Comparison of ENCODE assay signal across 24 cellular contexts in the genomic region with DNA sequence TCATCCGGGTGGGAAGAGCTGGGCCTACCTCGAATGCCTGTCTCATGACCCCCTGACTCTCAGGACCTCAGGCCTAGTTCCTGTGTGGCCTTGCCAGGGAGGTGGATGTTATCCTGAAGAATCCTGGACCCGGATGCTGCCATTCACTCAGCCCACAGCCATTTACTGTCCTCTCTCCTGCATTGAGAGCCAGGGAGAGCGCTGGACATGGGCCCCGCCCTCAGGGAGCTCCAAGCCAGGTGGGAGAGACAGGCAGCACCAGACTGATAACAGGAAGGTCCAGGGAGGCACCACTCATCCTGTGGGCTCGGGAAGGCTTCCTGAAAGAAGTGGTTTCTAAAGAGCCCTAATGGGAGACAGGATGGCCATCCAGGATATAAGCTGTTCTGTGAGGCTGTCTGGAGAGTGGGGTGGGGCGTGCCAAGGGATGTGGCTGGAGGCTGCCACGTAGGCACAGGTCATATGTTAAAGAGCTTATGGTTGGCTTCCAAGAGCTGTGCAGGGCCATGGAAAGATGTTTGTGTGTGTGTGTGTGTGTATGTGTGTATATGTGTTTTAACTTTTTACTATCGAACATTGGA. TPM values are rescaled to one million over a fixed set of nuclear protein-coding genes. Genes with fewer than 3 reads are reported as not detected.
DNase-seq lines count a peak whose midpoint lies in the region; ATAC-seq and TF ChIP-seq lines count a peak whose summit lies in the region.
"Had no signal": no experiment of that assay in that cellular context is flagged by ENCODE, and none has a peak within 500 bp of the region (broad histone marks: within the 10 kb centered on the region; RNA-seq: fewer than 3 reads in every experiment).

No MANE protein-coding gene starts in this region.

- no peak for TF ChIP-seq CTCF in cardiac muscle cell (IDR thresholded peaks at IDR 0.05; ENCODE audit: low read depth, low read length)
- TF ChIP-seq CTCF in gastroesophageal sphincter (IDR thresholded peaks at IDR 0.05): no peak
- no peak for TF ChIP-seq CTCF in MM.1S (IDR thresholded peaks at IDR 0.05; ENCODE audit: low read length)
- no peak for TF ChIP-seq CTCF in sigmoid colon (IDR thresholded peaks at IDR 0.05)

- ATAC-seq in Right ventricle myocardium inferior: no peak
- ATAC-seq in gastroesophageal sphincter: peak; percentile 27
- ATAC-seq: A549; activated T-cell treated with anti-CD3 and anti-CD28 coated beads, Interleukin-2, amount 50 U/mL, for 72 hours had no signal

- peak overlapping the region; percentile 74 for H3K27ac ChIP-seq in cardiac muscle cell
- peak overlapping the region in 3 of 4 donors; percentile 11 to 38 (median 38) for H3K27ac ChIP-seq in gastroesophageal sphincter
- H3K27ac ChIP-seq in stomach smooth muscle (ENCODE audit: low read length): peak overlapping the region; percentile 11
- H3K27ac ChIP-seq in MM.1S (ENCODE audit: low read length): no peak overlapping the region
- peak overlapping the region in 1 of 4 donors; percentile 20 for H3K27ac ChIP-seq in sigmoid colon
- H3K27ac ChIP-seq: A549, thyroid gland had no signal

- no peak overlapping the region for H3K4me3 ChIP-seq in cardiac muscle cell
- no peak overlapping the region for H3K4me3 ChIP-seq in adipocyte (ENCODE audit: low read length)
- H3K4me3 ChIP-seq in gastroesophageal sphincter: no peak overlapping the region
- no peak overlapping the region for H3K4me3 ChIP-seq in stomach smooth muscle (ENCODE audit: low read length in 2 of 2)
- H3K4me3 ChIP-seq in MM.1S (ENCODE audit: low read length): no peak overlapping the region
- H3K4me3 ChIP-seq in sigmoid colon: no peak overlapping the region
- H3K4me3 ChIP-seq: A549, HAP-1, thyroid gland had no signal

- H2AFZ ChIP-seq in MM.1S (ENCODE audit: low read length): no peak overlapping the region

- 65 to 67% methylated on average over 3 of the region's 9 CpGs for WGBS in gastroesophageal sphincter (ENCODE audit: low coverage in 1 of 2), 2 donors
- 72 to 75% methylated on average over 9 of the region's 9 CpGs for WGBS in sigmoid colon, 2 donors

- H3F3A ChIP-seq in MM.1S (ENCODE audit: insufficient read depth, low read length): no peaks in the 10 kb centered on the region

- DNase-seq in cardiac muscle cell (ENCODE audit: low read depth in 1 of 2, low spot score in 1 of 2) (no peak), Right ventricle myocardium inferior (ENCODE audit: missing footprints) (no peak), adipocyte (ENCODE audit: low read depth) (no peak), MM.1S (no peak), Kasumi-1 (lab: John Stamatoyannopoulos, UW) (no peak), sigmoid colon (no peak)
- DNase-seq: activated CD4-positive, alpha-beta T cell treated with anti-CD3 and anti-CD28 coated beads, Interleukin-2, amount 50 U/mL, for 4 hours; activated T-cell treated with anti-CD3 and anti-CD28 coated beads, Interleukin-2, amount 50 U/mL, for 72 hours; AML-193; CD4-positive, alpha-beta T cell; DND-41; GF-D8; NCI-H1048; NCI-H1694 treated with DMSO at 0.1 percent for 48 hours; NCI-H524; NK-92 treated with Interleukin-12 subunit alpha and Interleukin-12 subunit beta, amount 100 ng/mL, for 24 hours; SK-N-SH; stimulated activated CD4-positive, alpha-beta T cell treated with anti-CD3 and anti-CD28 coated beads, Interleukin-2, amount 100 ng/mL, for 24 hours; stimulated activated CD8-positive, alpha-beta memory T cell treated with anti-CD3 and anti-CD28 coated beads, Interleukin-4, amount 100 ng/mL, for 48 hours; thyroid gland had no signal

- intact Hi-C loops in Right ventricle myocardium inferior (cut with DNase I): no loop called here
- intact Hi-C loops in sigmoid colon (cut with DNase I): no loop called here

- H3K4me1 ChIP-seq in cardiac muscle cell (ENCODE audit: low read depth): no peaks in the 10 kb centered on the region
- peaks cover 34% of the 10 kb centered on the region for H3K4me1 ChIP-seq in adipocyte (ENCODE audit: control insufficient read depth, insufficient read depth, low read length)
- peaks cover 0 to 81% (median 9%) of the 10 kb centered on the region in 3 donors for H3K4me1 ChIP-seq in gastroesophageal sphincter
- H3K4me1 ChIP-seq in stomach smooth muscle (ENCODE audit: control insufficient read depth, insufficient read depth, low read length): peaks cover 43% of the 10 kb centered on the region
- H3K4me1 ChIP-seq in MM.1S (ENCODE audit: low read length): no peaks in the 10 kb centered on the region
- peaks cover 0 to 53% (median 40%) of the 10 kb centered on the region in 4 donors for H3K4me1 ChIP-seq in sigmoid colon
- H3K4me1 ChIP-seq: HAP-1 had no signal

- peaks cover 83% of the 10 kb centered on the region for H3K36me3 ChIP-seq in cardiac muscle cell
- peaks cover 84% of the 10 kb centered on the region for H3K36me3 ChIP-seq in adipocyte (ENCODE audit: control insufficient read depth, insufficient read depth, low read length, severe bottlenecking)
- peaks cover 0 to 92% of the 10 kb centered on the region in 2 donors for H3K36me3 ChIP-seq in gastroesophageal sphincter
- H3K36me3 ChIP-seq in stomach smooth muscle (ENCODE audit: control insufficient read depth in 2 of 2, insufficient read depth in 2 of 2, low read length in 2 of 2): peaks cover 71 to 72% of the 10 kb centered on the region in 2 donors
- no peaks in the 10 kb centered on the region for H3K36me3 ChIP-seq in MM.1S (replicated peaks; ENCODE audit: insufficient read depth, low read length)
- peaks cover 34 to 83% (median 73%) of the 10 kb centered on the region in 4 donors for H3K36me3 ChIP-seq in sigmoid colon

- H3K9me3 ChIP-seq in cardiac muscle cell (ENCODE audit: low read depth): no peaks in the 10 kb centered on the region
- no peaks in the 10 kb centered on the region for H3K9me3 ChIP-seq in adipocyte (ENCODE audit: control insufficient read depth, low read length)
- no peaks in the 10 kb centered on the region for H3K9me3 ChIP-seq in gastroesophageal sphincter
- H3K9me3 ChIP-seq in stomach smooth muscle (ENCODE audit: control insufficient read depth in 2 of 2, low read length in 2 of 2): no peaks in the 10 kb centered on the region
- no peaks in the 10 kb centered on the region for H3K9me3 ChIP-seq in MM.1S (replicated peaks; ENCODE audit: insufficient read depth, low read length)
- H3K9me3 ChIP-seq in sigmoid colon: no peaks in the 10 kb centered on the region
- H3K9me3 ChIP-seq: A549, HAP-1, SK-N-SH, thyroid gland had no signal

- no peak for TF ChIP-seq EP300 in gastroesophageal sphincter (IDR thresholded peaks at IDR 0.05)
- TF ChIP-seq EP300 in sigmoid colon (IDR thresholded peaks at IDR 0.05): no peak

- H3K79me2 ChIP-seq in MM.1S (ENCODE audit: low read length): no peaks in the 10 kb centered on the region

- no peaks in the 10 kb centered on the region for H4K20me1 ChIP-seq in MM.1S (ENCODE audit: insufficient read depth, low read length)

- H3K9ac ChIP-seq in adipocyte (ENCODE audit: low read length): peak overlapping the region; percentile 49
- no peak overlapping the region for H3K9ac ChIP-seq in stomach smooth muscle (ENCODE audit: low read length in 2 of 2)
- H3K9ac ChIP-seq in MM.1S (ENCODE audit: low read length): no peak overlapping the region
- H3K9ac ChIP-seq: SK-N-SH had no signal

- H3K9me2 ChIP-seq in MM.1S (replicated peaks; ENCODE audit: insufficient read depth, low read length): no peaks in the 10 kb centered on the region
- H3K9me2 ChIP-seq: SK-N-SH had no signal

- no peak for TF ChIP-seq POLR2A in gastroesophageal sphincter (IDR thresholded peaks at IDR 0.05)
- TF ChIP-seq POLR2A in sigmoid colon (IDR thresholded peaks at IDR 0.05): no peak

- H3K4me2 ChIP-seq in MM.1S (ENCODE audit: low read depth, low read length): no peak overlapping the region
- H3K4me2 ChIP-seq: A549, SK-N-SH had no signal

- H3K27me3 ChIP-seq in cardiac muscle cell: no peaks in the 10 kb centered on the region
- H3K27me3 ChIP-seq in adipocyte (replicated peaks; ENCODE audit: control insufficient read depth, insufficient read depth, low read length): no peaks in the 10 kb centered on the region
- H3K27me3 ChIP-seq in gastroesophageal sphincter: no peaks in the 10 kb centered on the region
- H3K27me3 ChIP-seq in stomach smooth muscle (ENCODE audit: control insufficient read depth in 1 of 2, insufficient read depth in 2 of 2, low read length in 2 of 2): no peaks in the 10 kb centered on the region
- peaks cover 17% of the 10 kb centered on the region; the same call in 1 of the 2 replicates for H3K27me3 ChIP-seq in MM.1S (replicated peaks; ENCODE audit: insufficient read depth, low read length)
- no peaks in the 10 kb centered on the region for H3K27me3 ChIP-seq in sigmoid colon
- H3K27me3 ChIP-seq: thyroid gland had no signal

RNA-seq across cellular contexts. Expression of gene SERPINH1, which starts 8.6 kb away (rescaled TPM):
- 955 and 1,181 TPM in 2 replicates for total RNA-seq in cardiac muscle cell
- polyA plus RNA-seq in cardiac muscle cell: 441 and 444 TPM in 2 replicates
- total RNA-seq in Right ventricle myocardium inferior: 65.8 TPM
- 100 to 1,000 TPM; 127 to 284 (median 175) TPM for total RNA-seq in gastroesophageal sphincter
- total RNA-seq in sigmoid colon: 100 to 1,000 TPM; 151 to 201 (median 172) TPM
- polyA plus RNA-seq in sigmoid colon: 10 to 100 TPM; 12.0 to 57.1 (median 17.6) TPM

RNA-seq across cellular contexts. Expression of gene GDPD5, which starts 44.9 kb away (rescaled TPM):
- total RNA-seq in cardiac muscle cell: 5.8 and 19.4 TPM in 2 replicates
- polyA plus RNA-seq in cardiac muscle cell: 6.6 and 16.6 TPM in 2 replicates
- 7.7 TPM for total RNA-seq in Right ventricle myocardium inferior
- 1 to 10 TPM; 3.8 to 9.3 (median 6.4) TPM for total RNA-seq in gastroesophageal sphincter
- total RNA-seq in sigmoid colon: 1 to 10 TPM; 4.3 to 7.5 (median 5.8) TPM
- 1 to 10 TPM in 2 of 3 donors, not detected in 1; 2.4 to 8.1 TPM for polyA plus RNA-seq in sigmoid colon
